In the genomic region with DNA sequence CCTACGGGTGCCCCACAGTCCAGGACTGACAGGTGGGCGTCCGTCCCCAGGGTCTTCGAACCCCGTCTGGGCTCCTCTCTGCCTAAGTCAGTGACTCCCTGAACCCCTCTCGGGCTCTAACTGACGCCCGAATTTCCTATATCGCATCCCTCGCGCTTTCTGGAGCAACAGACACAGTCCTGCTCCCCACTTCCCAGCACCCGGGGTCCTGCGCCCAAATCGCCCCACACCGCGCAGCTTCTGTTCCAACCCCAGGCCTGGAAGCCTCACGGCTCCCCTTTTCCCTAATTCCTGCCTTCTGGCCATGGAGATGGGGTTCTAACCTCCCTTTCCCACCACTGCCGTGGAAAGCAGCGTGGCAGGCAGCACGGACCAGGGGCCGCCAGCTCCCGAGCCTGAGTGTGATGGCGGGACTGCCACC, we compare ENCODE assay signal across 14 cellular contexts. TPM values are rescaled to one million over a fixed set of nuclear protein-coding genes. Genes with fewer than 3 reads are reported as not detected.
DNase-seq lines count a peak whose midpoint lies in the region; ATAC-seq and FAIRE-seq lines count a peak whose summit lies in the region.
"Had no signal": no experiment of that assay in that cellular context is flagged by ENCODE, and none has a peak within 500 bp of the region (broad histone marks: within the 10 kb centered on the region; RNA-seq: fewer than 3 reads in every experiment).

No MANE protein-coding gene starts in this region.

- no peak for ATAC-seq in activated T-helper 17 cell treated with anti-CD3 and anti-CD28 coated beads, Interleukin-2, amount 50 U/mL, for 72 hours (replicated peaks)
- no peak for ATAC-seq in naive B cell (ENCODE audit: low read depth in 2 of 2)
- ATAC-seq in stimulated activated naive CD8-positive, alpha-beta T cell treated with anti-CD3 and anti-CD28 coated beads, Interleukin-15, amount 100 ng/mL, for 72 hours: no peak
- ATAC-seq: SK-N-SH treated with all-trans-retinoic acid at 6 μM for 48 hours had no signal

- H3K36me3 Mint-ChIP-seq in activated naive CD4-positive, alpha-beta T cell treated with anti-CD3 and anti-CD28 coated beads, Interleukin-2, amount 10 ng/mL, durations not matched to agents 7 days and 5 days: no peaks in the 10 kb centered on the region
- H3K36me3 Mint-ChIP-seq in activated T-helper 17 cell treated with anti-CD3 and anti-CD28 coated beads, Interleukin-2, amount 50 U/mL, for 72 hours (ENCODE audit: low read depth): no peaks in the 10 kb centered on the region
- no peaks in the 10 kb centered on the region for H3K36me3 Mint-ChIP-seq in naive B cell

- CTCF ChIA-PET in activated naive CD4-positive, alpha-beta T cell treated with anti-CD3 and anti-CD28 coated beads, Interleukin-2, amount 10 ng/mL, durations not matched to agents 7 days and 5 days (lab: Charles Lee): no interaction called here

- peak overlapping the region; percentile 37 for H3K4me3 Mint-ChIP-seq in activated naive CD4-positive, alpha-beta T cell treated with anti-CD3 and anti-CD28 coated beads, Interleukin-2, amount 10 ng/mL, durations not matched to agents 7 days and 5 days
- H3K4me3 Mint-ChIP-seq in activated T-helper 17 cell treated with anti-CD3 and anti-CD28 coated beads, Interleukin-2, amount 50 U/mL, for 72 hours: peak overlapping the region; percentile 27
- peak overlapping the region in 7 of 8 donors; percentile 29 to 72 (median 66) for H3K4me3 Mint-ChIP-seq in naive B cell
- peak overlapping the region; percentile 35 to 36 for H3K4me3 Mint-ChIP-seq in stimulated activated naive CD8-positive, alpha-beta T cell treated with anti-CD3 and anti-CD28 coated beads, Interleukin-15, amount 100 ng/mL, for 72 hours

- H3K27ac Mint-ChIP-seq in activated naive CD4-positive, alpha-beta T cell treated with anti-CD3 and anti-CD28 coated beads, Interleukin-2, amount 10 ng/mL, durations not matched to agents 7 days and 5 days: no peak overlapping the region
- no peak overlapping the region for H3K27ac Mint-ChIP-seq in activated T-helper 17 cell treated with anti-CD3 and anti-CD28 coated beads, Interleukin-2, amount 50 U/mL, for 72 hours
- peak overlapping the region in 3 of 6 donors; percentile 6 to 69 (median 48) for H3K27ac Mint-ChIP-seq in naive B cell
- peak overlapping the region in 1 of 2 donors; percentile 28 for H3K27ac Mint-ChIP-seq in stimulated activated naive CD8-positive, alpha-beta T cell treated with anti-CD3 and anti-CD28 coated beads, Interleukin-15, amount 100 ng/mL, for 72 hours

- H3K27me3 Mint-ChIP-seq in activated naive CD4-positive, alpha-beta T cell treated with anti-CD3 and anti-CD28 coated beads, Interleukin-2, amount 10 ng/mL, durations not matched to agents 7 days and 5 days: peaks cover 56% of the 10 kb centered on the region
- peaks cover 10% of the 10 kb centered on the region for H3K27me3 Mint-ChIP-seq in activated T-helper 17 cell treated with anti-CD3 and anti-CD28 coated beads, Interleukin-2, amount 50 U/mL, for 72 hours
- H3K27me3 Mint-ChIP-seq in naive B cell: peaks cover 19 to 28% (median 19%) of the 10 kb centered on the region in 3 donors
- H3K27me3 Mint-ChIP-seq in stimulated activated naive CD8-positive, alpha-beta T cell treated with anti-CD3 and anti-CD28 coated beads, Interleukin-15, amount 100 ng/mL, for 72 hours: peaks cover 37% of the 10 kb centered on the region

- no peak for FAIRE-seq in GM19239 (lab: Jason Lieb, UNC)
- FAIRE-seq: colon had no signal

- H3K4me1 Mint-ChIP-seq in activated naive CD4-positive, alpha-beta T cell treated with anti-CD3 and anti-CD28 coated beads, Interleukin-2, amount 10 ng/mL, durations not matched to agents 7 days and 5 days: peaks cover 5% of the 10 kb centered on the region
- H3K4me1 Mint-ChIP-seq in activated T-helper 17 cell treated with anti-CD3 and anti-CD28 coated beads, Interleukin-2, amount 50 U/mL, for 72 hours: no peaks in the 10 kb centered on the region
- peaks cover 0 to 4% (median 3%) of the 10 kb centered on the region in 3 donors for H3K4me1 Mint-ChIP-seq in naive B cell
- H3K4me1 Mint-ChIP-seq in stimulated activated naive CD8-positive, alpha-beta T cell treated with anti-CD3 and anti-CD28 coated beads, Interleukin-15, amount 100 ng/mL, for 72 hours: peaks cover 7% of the 10 kb centered on the region

- no peak for DNase-seq in activated naive CD4-positive, alpha-beta T cell treated with anti-CD3 and anti-CD28 coated beads, Interleukin-2, amount 10 ng/mL, durations not matched to agents 7 days and 5 days
- no peak for DNase-seq in activated naive CD4-positive, alpha-beta T cell treated with Interleukin-2 at 50 U/mL for 16 hours
- DNase-seq in naive B cell: no peak
- DNase-seq in stimulated activated naive CD8-positive, alpha-beta T cell treated with anti-CD3 and anti-CD28 coated beads, Interleukin-15, amount 100 ng/mL, for 72 hours: no peak
- DNase-seq in DMS53 (lab: John Stamatoyannopoulos, UW): no peak
- no peak for DNase-seq in NK-92 treated with Interleukin-12 subunit alpha and Interleukin-12 subunit beta, amount 100 ng/mL, for 24 hours (lab: John Stamatoyannopoulos, UW)
- DNase-seq in GM19239 (ENCODE audit: insufficient read length, low spot score): no peak
- DNase-seq: aorta, Calu3, mammary epithelial cell, NCI-H526 had no signal

- H3K9me3 Mint-ChIP-seq in activated naive CD4-positive, alpha-beta T cell treated with anti-CD3 and anti-CD28 coated beads, Interleukin-2, amount 10 ng/mL, durations not matched to agents 7 days and 5 days: no peaks in the 10 kb centered on the region
- no peaks in the 10 kb centered on the region for H3K9me3 Mint-ChIP-seq in activated T-helper 17 cell treated with anti-CD3 and anti-CD28 coated beads, Interleukin-2, amount 50 U/mL, for 72 hours
- peaks cover 0 to 4% (median 0%) of the 10 kb centered on the region in 7 donors for H3K9me3 Mint-ChIP-seq in naive B cell
- no peaks in the 10 kb centered on the region for H3K9me3 Mint-ChIP-seq in stimulated activated naive CD8-positive, alpha-beta T cell treated with anti-CD3 and anti-CD28 coated beads, Interleukin-15, amount 100 ng/mL, for 72 hours

RNA-seq across cellular contexts. Expression of gene GRTP1, which starts 1.6 kb away (rescaled TPM):
- under 1 TPM in 1 of 2 donors, not detected in 1; 0.26 TPM for total RNA-seq in activated T-helper 17 cell treated with anti-CD3 and anti-CD28 coated beads, Interleukin-2, amount 50 U/mL, for 72 hours
- polyA plus RNA-seq in naive B cell (ENCODE audit: low read depth in 6 of 6): under 1 TPM in 1 of 6 donors, not detected in 5; 0.28 TPM
